In the genomic region with DNA sequence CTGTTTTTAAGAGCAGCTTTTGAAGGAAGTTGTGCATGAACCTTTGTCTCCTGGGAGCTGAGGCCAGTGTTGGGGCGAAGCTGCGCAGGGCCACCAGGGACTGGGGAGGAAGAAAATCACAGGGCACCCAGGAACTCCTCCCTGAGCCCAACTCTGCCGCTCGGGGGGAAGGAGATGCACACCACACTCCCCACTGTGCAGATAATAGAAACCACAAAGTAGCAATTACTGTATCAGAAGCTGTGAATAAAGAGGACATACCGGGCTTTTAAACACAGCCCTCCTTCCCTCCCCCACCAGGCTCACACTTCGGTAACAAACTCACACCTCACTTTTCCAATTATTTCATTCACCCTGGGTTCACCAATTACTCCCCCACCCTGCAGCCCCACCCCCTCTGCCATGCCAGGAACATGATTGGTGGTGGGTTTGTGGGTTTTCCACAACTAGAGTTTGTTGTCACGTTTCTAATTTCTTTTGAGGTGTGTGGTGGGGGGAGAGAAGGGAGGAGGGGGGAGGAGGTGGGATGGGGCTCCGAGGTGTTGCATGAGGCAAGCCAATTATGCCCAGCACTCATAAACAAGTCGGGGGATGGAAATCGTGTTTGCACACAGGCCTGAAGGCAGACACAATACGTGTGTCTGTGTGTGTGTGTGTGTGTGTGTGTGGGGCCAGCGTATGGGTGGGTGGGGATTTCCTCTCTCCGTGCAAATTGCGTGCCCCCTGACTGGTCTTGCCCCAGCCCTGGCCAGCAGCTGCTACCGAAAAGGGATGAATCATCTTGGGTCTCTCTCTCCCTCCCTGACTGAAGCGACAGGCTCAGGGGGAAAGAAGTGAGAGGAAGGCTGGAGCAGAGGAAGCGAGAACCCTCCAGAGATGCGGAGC, we compare ENCODE assay signal across 8 cellular contexts.
DNase-seq lines count a peak whose midpoint lies in the region; ATAC-seq and TF ChIP-seq lines count a peak whose summit lies in the region.

No MANE protein-coding gene starts in this region.

- no TSS peak for BruUV-seq in A673 (replicated peaks; lab: Mats Ljungman, UMichigan)

- DNase-seq in A673 (ENCODE audit: low spot score) = peak; percentile 69
- DNase-seq in SIG-M5 treated with dmso at 0.1 percent for 504 hours (lab: John Stamatoyannopoulos, UW; ENCODE audit: unreplicated experiment) = peak; percentile 80
- DNase-seq in fibroblast of villous mesenchyme (ENCODE audit: low read depth) = peak; percentile 71
- DNase-seq in HUDEP-2 (lab: John Stamatoyannopoulos, UW; ENCODE audit: unreplicated experiment in 76 of 76) = no peak
- no peak for DNase-seq in thyroid gland
- no peak for DNase-seq in right cardiac atrium

- no peak for TF ChIP-seq POLR2A in thyroid gland (IDR thresholded peaks at IDR 0.05)

- H3K4me3 ChIP-seq in A673 (ENCODE audit: low read depth, low read length, poor library complexity, severe bottlenecking) = no peak overlapping the region
- H3K4me3 ChIP-seq in fibroblast of villous mesenchyme (ENCODE audit: low read depth, low read length) = no peak overlapping the region
- H3K4me3 ChIP-seq in thyroid gland (replicated peaks in 1 of 3) = no peak overlapping the region
- no peak overlapping the region for H3K4me3 ChIP-seq in right cardiac atrium (ENCODE audit: low read length)

- H3K9me3 ChIP-seq in A673 (ENCODE audit: low read depth, low read length, poor library complexity, severe bottlenecking) = no peaks in the 10 kb centered on the region
- H3K9me3 ChIP-seq in thyroid gland = no peaks in the 10 kb centered on the region
- no peaks in the 10 kb centered on the region for H3K9me3 ChIP-seq in right cardiac atrium (ENCODE audit: control insufficient read depth, low read length)

- H3K27me3 ChIP-seq in A673 (replicated peaks; ENCODE audit: insufficient read depth, low read depth, low read length, poor library complexity) = no peaks in the 10 kb centered on the region
- no peaks in the 10 kb centered on the region for H3K27me3 ChIP-seq in thyroid gland
- no peaks in the 10 kb centered on the region for H3K27me3 ChIP-seq in right cardiac atrium (ENCODE audit: control insufficient read depth, insufficient read depth)

- TF ChIP-seq CTCF in A673 (conservative IDR thresholded peaks at IDR 0.05; ENCODE audit: low read depth, low read length) (no peak), fibroblast of villous mesenchyme (IDR thresholded peaks at IDR 0.05; ENCODE audit: insufficient read depth, low read depth, low read length) (no peak), thyroid gland (IDR thresholded peaks at IDR 0.05) (no peak)

- H3K4me1 ChIP-seq in A673 (ENCODE audit: insufficient read depth, low read length, poor library complexity, severe bottlenecking) = peaks cover 26% of the 10 kb centered on the region
- no peaks in the 10 kb centered on the region for H3K4me1 ChIP-seq in thyroid gland
- no peaks in the 10 kb centered on the region for H3K4me1 ChIP-seq in right cardiac atrium (ENCODE audit: control insufficient read depth, insufficient read depth, low read length)

- 62 to 66% methylated on average over 16 to 18 of the region's 18 CpGs for WGBS in thyroid gland, 2 donors
- 59% methylated on average over 18 of the region's 18 CpGs for WGBS in right cardiac atrium

- CTCF ChIA-PET in A673 (lab: Charles Lee) = no interaction called here

- intact Hi-C loops in A673 (cut with micrococcal nuclease; ENCODE audit: unreplicated experiment) = no loop called here
- intact Hi-C loops in thyroid gland (cut with DNase I) = no loop called here
- intact Hi-C loops in right cardiac atrium (cut with DNase I) = no loop called here

- peak overlapping the region; percentile 37 for H3K27ac ChIP-seq in A673 (ENCODE audit: low read depth, low read length, poor library complexity, severe bottlenecking)
- H3K27ac ChIP-seq in thyroid gland = no peak overlapping the region
- H3K27ac ChIP-seq in right cardiac atrium (ENCODE audit: low read length) = no peak overlapping the region

- H3K36me3 ChIP-seq in A673 (ENCODE audit: insufficient read depth, low read length, poor library complexity, severe bottlenecking) (no peaks in the 10 kb centered on the region), thyroid gland (peaks cover 0 to 1% of the 10 kb centered on the region in 2 donors)

- peak; percentile 58 for ATAC-seq in HG02759 (IDR thresholded peaks at IDR 0.05; ENCODE audit: unreplicated experiment)
- ATAC-seq in right cardiac atrium = no peak
- ATAC-seq in GM21576 (IDR thresholded peaks at IDR 0.05; ENCODE audit: unreplicated experiment) = no peak

- POLR2A ChIA-PET in A673 (lab: Charles Lee; ENCODE audit: low non-redundant PET) = no interaction called here

Comparison
In these comparisons a context has a peak if more than half of its experiments do, and no peak if none do; other contexts are left out.
1. DNase-seq: peak in A673 (single experiment), SIG-M5 treated with dmso at 0.1 percent for 504 hours (single experiment) and fibroblast of villous mesenchyme (single experiment); none in HUDEP-2 (0 of 76), thyroid gland (0 of 2) and right cardiac atrium (0 of 3).